Comparison of ENCODE assay signal across 14 cellular contexts in genomic region chr14:91332448-91333059, GRCh38.
DNase-seq lines count a peak whose midpoint lies in the region; FAIRE-seq and TF ChIP-seq lines count a peak whose summit lies in the region.
"Had no signal": no experiment of that assay in that cellular context is flagged by ENCODE, and none has a peak within 500 bp of the region (broad histone marks: within the 10 kb centered on the region; RNA-seq: fewer than 3 reads in every experiment).

No MANE protein-coding gene starts in this region.

- FAIRE-seq in GM19239 (lab: Jason Lieb, UNC), result peak; percentile 53
- FAIRE-seq: astrocyte, endometrium had no signal

- intact Hi-C loops in dorsolateral prefrontal cortex (cut with DNase I), result no loop called here

- TF ChIP-seq CTCF in 22Rv1 (IDR thresholded peaks at IDR 0.05), result no peak
- no peak for TF ChIP-seq CTCF in dorsolateral prefrontal cortex (IDR thresholded peaks at IDR 0.05 in 54 of 56, conservative IDR thresholded peaks at IDR 0.05 in 2 of 56; ENCODE audit: low read depth in 1 of 56, partially characterized antibody in 56 of 56)

- peaks cover 72% of the 10 kb centered on the region for H3K4me1 Mint-ChIP-seq in activated naive CD8-positive, alpha-beta T cell (ENCODE audit: low read depth)

- H3K27me3 ChIP-seq in dorsolateral prefrontal cortex, result no peaks in the 10 kb centered on the region

- DNase-seq in GM19239 (ENCODE audit: insufficient read length, low spot score) (no peak), mucosa of gallbladder (ENCODE audit: low spot score) (peak; percentile 65), dorsolateral prefrontal cortex (no peak), RPMI8226 (no peak), amniotic stem cell (lab: John Stamatoyannopoulos, UW) (no peak), AG08395 (ENCODE audit: low spot score) (no peak)
- DNase-seq: GOT3, hippocampal formation, midbrain had no signal

- H3K27ac ChIP-seq in 22Rv1 (peak overlapping the region; percentile 42), dorsolateral prefrontal cortex (peak overlapping the region in 1 of 59 donors; percentile 37)
- H3K27ac ChIP-seq: C4-2B had no signal

- peak overlapping the region; percentile 24 for H3K4me3 Mint-ChIP-seq in activated naive CD8-positive, alpha-beta T cell

- H3K9me3 Mint-ChIP-seq in activated naive CD8-positive, alpha-beta T cell (ENCODE audit: low read depth), result no peaks in the 10 kb centered on the region

- H3K36me3 Mint-ChIP-seq in activated naive CD8-positive, alpha-beta T cell, result peaks cover 3% of the 10 kb centered on the region

- peak overlapping the region; percentile 86 for H3K27ac Mint-ChIP-seq in activated naive CD8-positive, alpha-beta T cell

- no peaks in the 10 kb centered on the region for H3K27me3 Mint-ChIP-seq in activated naive CD8-positive, alpha-beta T cell

- H3K4me3 ChIP-seq in dorsolateral prefrontal cortex, result peak overlapping the region in 2 of 59 donors; percentile 4 to 13
